In the genomic region with DNA sequence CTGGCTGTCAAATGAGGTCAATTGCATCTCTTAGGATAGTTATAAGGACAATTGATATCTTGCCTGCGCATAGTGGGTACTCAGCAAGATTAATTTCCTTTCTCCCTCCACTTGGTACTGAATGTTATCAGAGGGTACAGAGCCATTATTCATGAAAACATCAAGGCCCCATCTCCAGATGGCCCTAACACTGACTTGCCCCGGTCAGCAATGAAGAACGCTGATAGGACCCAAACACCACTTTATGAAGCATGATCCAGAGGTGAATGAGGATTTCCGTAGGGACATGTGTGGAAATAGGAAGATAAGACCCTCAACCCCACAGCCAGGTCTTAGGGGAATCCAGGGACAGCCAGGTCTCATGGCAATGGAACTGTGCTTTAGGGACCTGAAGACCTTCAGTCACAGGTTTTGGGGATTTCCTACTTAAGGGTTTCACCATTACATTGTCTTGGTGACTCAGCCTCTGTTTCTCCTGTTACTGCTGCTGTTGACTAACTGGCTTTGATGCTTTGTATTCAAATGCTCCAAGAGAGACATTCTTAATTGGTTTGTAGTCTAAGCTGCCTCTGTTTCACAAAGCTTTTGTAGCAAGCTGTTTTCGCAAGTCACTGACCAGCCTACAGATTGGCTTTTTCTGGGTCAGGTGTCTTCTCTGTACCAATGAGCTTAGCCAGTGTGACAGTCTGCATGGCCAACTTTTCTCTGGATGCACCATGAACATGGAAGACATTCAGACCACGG, we compare ENCODE assay signal across 9 cellular contexts. TPM values are rescaled to one million over a fixed set of nuclear protein-coding genes. Genes with fewer than 3 reads are reported as not detected.
DNase-seq lines count a peak whose midpoint lies in the region; ATAC-seq and TF ChIP-seq lines count a peak whose summit lies in the region.
"Had no signal": no experiment of that assay in that cellular context is flagged by ENCODE, and none has a peak within 500 bp of the region (broad histone marks: within the 10 kb centered on the region; RNA-seq: fewer than 3 reads in every experiment).

No MANE protein-coding gene starts in this region.

- H3K4me3 Mint-ChIP-seq in MCF 10A (ENCODE audit: unreplicated experiment): no peak overlapping the region
- no peak overlapping the region for H3K4me3 Mint-ChIP-seq in stimulated activated naive CD8-positive, alpha-beta T cell treated with anti-CD3 and anti-CD28 coated beads, Interleukin-15, Interleukin-2, amounts not matched to agents 100 ng/mL and 50 ng/mL, for 24 hours

- H3K36me3 ChIP-seq in breast epithelium (no peaks in the 10 kb centered on the region), KMS-11 (ENCODE audit: insufficient read depth) (no peaks in the 10 kb centered on the region), mammary epithelial cell (ENCODE audit: insufficient read depth, low read length) (no peaks in the 10 kb centered on the region)
- H3K36me3 ChIP-seq: BLaER1 had no signal

- H4K20me1 ChIP-seq in KMS-11 (ENCODE audit: insufficient read depth): no peaks in the 10 kb centered on the region
- no peaks in the 10 kb centered on the region for H4K20me1 ChIP-seq in mammary epithelial cell (ENCODE audit: insufficient read depth, low read length)
- H4K20me1 ChIP-seq: BLaER1 had no signal

- peaks cover 12% of the 10 kb centered on the region for H3K4me1 Mint-ChIP-seq in MCF 10A (ENCODE audit: insufficient read depth, unreplicated experiment)
- H3K4me1 Mint-ChIP-seq in stimulated activated naive CD8-positive, alpha-beta T cell treated with anti-CD3 and anti-CD28 coated beads, Interleukin-15, Interleukin-2, amounts not matched to agents 100 ng/mL and 50 ng/mL, for 24 hours (ENCODE audit: low read depth): peaks cover 33% of the 10 kb centered on the region

- H3K4me3 ChIP-seq in breast epithelium (no peak overlapping the region), KMS-11 (IDR thresholded peaks at IDR 0.05; ENCODE audit: insufficient read depth, low read depth, low read length) (no peak overlapping the region), mammary epithelial cell (replicated peaks in 1 of 3; ENCODE audit: insufficient read depth in 1 of 3, low read depth in 2 of 3, low read length in 3 of 3) (no peak overlapping the region)
- H3K4me3 ChIP-seq: BLaER1 had no signal

- H2AFZ ChIP-seq in KMS-11 (ENCODE audit: low read depth) (peak overlapping the region; percentile 15), mammary epithelial cell (ENCODE audit: low read depth, low read length) (no peak overlapping the region)

- CTCF ChIA-PET in MCF 10A (lab: Yijun Ruan, JAX): no interaction called here
- CTCF ChIA-PET in mammary epithelial cell (lab: Charles Lee; ENCODE audit: low non-redundant PET): no interaction called here

- in situ Hi-C loops in mammary epithelial cell (cut with MboI; ENCODE audit: low sequenced_read_pairs in 2 of 2): no loop called here

- H3K36me3 Mint-ChIP-seq in MCF 10A (ENCODE audit: insufficient read depth, unreplicated experiment): no peaks in the 10 kb centered on the region
- H3K36me3 Mint-ChIP-seq in stimulated activated naive CD8-positive, alpha-beta T cell treated with anti-CD3 and anti-CD28 coated beads, Interleukin-15, Interleukin-2, amounts not matched to agents 100 ng/mL and 50 ng/mL, for 24 hours (ENCODE audit: low read depth): no peaks in the 10 kb centered on the region

- no peaks in the 10 kb centered on the region for H3K79me2 ChIP-seq in KMS-11 (ENCODE audit: insufficient read depth, low read depth)
- H3K79me2 ChIP-seq in mammary epithelial cell (ENCODE audit: insufficient read depth, low read length): no peaks in the 10 kb centered on the region

- dilution Hi-C loops in mammary epithelial cell (cut with HindIII; ENCODE audit: low sequenced_read_pairs): no loop called here

- TF ChIP-seq CTCF in MCF 10A (IDR thresholded peaks at IDR 0.05; ENCODE audit: unreplicated experiment) (no peak), breast epithelium (IDR thresholded peaks at IDR 0.05) (no peak), KMS-11 (conservative IDR thresholded peaks at IDR 0.05; ENCODE audit: low read depth, low read length) (no peak), mammary epithelial cell (conservative IDR thresholded peaks at IDR 0.05 in 1 of 2, IDR thresholded peaks at IDR 0.05 in 1 of 2; ENCODE audit: extremely low read depth in 1 of 2, insufficient read depth in 1 of 2, low read depth in 1 of 2, low read length in 2 of 2) (no peak)

- no peaks in the 10 kb centered on the region for H3K27me3 ChIP-seq in breast epithelium
- H3K27me3 ChIP-seq in KMS-11 (ENCODE audit: insufficient read depth, low read depth): no peaks in the 10 kb centered on the region
- peaks cover 2% of the 10 kb centered on the region for H3K27me3 ChIP-seq in mammary epithelial cell (ENCODE audit: insufficient read depth, low read length)
- H3K27me3 ChIP-seq: BLaER1 had no signal

- H3K9ac ChIP-seq in KMS-11 (no peak overlapping the region), mammary epithelial cell (ENCODE audit: insufficient read depth, low read length) (no peak overlapping the region)
- H3K9ac ChIP-seq: BLaER1 had no signal

- peaks cover 7% of the 10 kb centered on the region for H3K9me3 Mint-ChIP-seq in MCF 10A (ENCODE audit: unreplicated experiment)
- H3K9me3 Mint-ChIP-seq in stimulated activated naive CD8-positive, alpha-beta T cell treated with anti-CD3 and anti-CD28 coated beads, Interleukin-15, Interleukin-2, amounts not matched to agents 100 ng/mL and 50 ng/mL, for 24 hours: no peaks in the 10 kb centered on the region

- intact Hi-C loops in MCF 10A (cut with micrococcal nuclease): no loop called here
- intact Hi-C loops in breast epithelium (cut with DNase I; ENCODE audit: low total_unique reads): no loop called here
- intact Hi-C loops in mammary epithelial cell (cut with micrococcal nuclease): no loop called here
- intact Hi-C loops in left colon (cut with DNase I, micrococcal nuclease): no loop called here

- H3K27ac Mint-ChIP-seq in MCF 10A (ENCODE audit: low read depth, unreplicated experiment): no peak overlapping the region
- peak overlapping the region; percentile 63 for H3K27ac Mint-ChIP-seq in stimulated activated naive CD8-positive, alpha-beta T cell treated with anti-CD3 and anti-CD28 coated beads, Interleukin-15, Interleukin-2, amounts not matched to agents 100 ng/mL and 50 ng/mL, for 24 hours

- no TSS peak for BruUV-seq in MCF 10A (replicated peaks; lab: Mats Ljungman, UMichigan)
- no TSS peak for BruUV-seq in mammary epithelial cell (replicated peaks; lab: Mats Ljungman, UMichigan)

- H3K4me1 ChIP-seq in breast epithelium (no peaks in the 10 kb centered on the region), KMS-11 (ENCODE audit: low read depth, poor library complexity, severe bottlenecking) (peaks cover 46% of the 10 kb centered on the region), mammary epithelial cell (ENCODE audit: insufficient read depth, low read length) (peaks cover 10% of the 10 kb centered on the region)

- no peaks in the 10 kb centered on the region for H3K27me3 Mint-ChIP-seq in MCF 10A (ENCODE audit: insufficient read depth, unreplicated experiment)
- peaks cover 2% of the 10 kb centered on the region for H3K27me3 Mint-ChIP-seq in stimulated activated naive CD8-positive, alpha-beta T cell treated with anti-CD3 and anti-CD28 coated beads, Interleukin-15, Interleukin-2, amounts not matched to agents 100 ng/mL and 50 ng/mL, for 24 hours

- POLR2A ChIA-PET in MCF 10A (lab: Yijun Ruan, JAX): no interaction called here

- H3K27ac ChIP-seq in breast epithelium (no peak overlapping the region), KMS-11 (peak overlapping the region; percentile 56), mammary epithelial cell (ENCODE audit: insufficient read depth, low read depth, low read length) (no peak overlapping the region)
- H3K27ac ChIP-seq: BLaER1 had no signal

- DNase-seq in MCF 10A (ENCODE audit: unreplicated experiment) (peak; percentile 67), breast epithelium (ENCODE audit: low spot score in 2 of 2) (no peak), mammary epithelial cell (peak; percentile 83), OCI-M2 (lab: John Stamatoyannopoulos, UW; ENCODE audit: unreplicated experiment) (no peak), left colon (no peak), HuH-7 (ENCODE audit: low spot score) (no peak)

- H3K9me3 ChIP-seq in breast epithelium (peaks cover 0 to 2% of the 10 kb centered on the region in 2 donors), mammary epithelial cell (replicated peaks; ENCODE audit: insufficient read depth, low read length) (no peaks in the 10 kb centered on the region)
- H3K9me3 ChIP-seq: BLaER1 had no signal

- TF ChIP-seq POLR2A in breast epithelium (IDR thresholded peaks at IDR 0.05): no peak

- H3K4me2 ChIP-seq in KMS-11 (0 out of 2 replicates have a peak overlapping the region, but pooled peaks have one; percentile 11), mammary epithelial cell (ENCODE audit: insufficient read depth, low read depth, low read length) (no peak overlapping the region)
- H3K4me2 ChIP-seq: BLaER1 had no signal

- WGBS in mammary epithelial cell (ENCODE audit: low coverage, missing lambda C conversion rate): 86% methylated on average over 6 of the region's 6 CpGs

- ATAC-seq in left colon: no peak

RNA-seq across cellular contexts. Expression of gene IQGAP2, which starts 35.3 kb away (rescaled TPM):
- total RNA-seq in MCF 10A (2022): 0.93 and 1.5 TPM in 2 replicates
- total RNA-seq in breast epithelium: 10 to 100 TPM; 31.7 to 70.2 (median 44.6) TPM
- total RNA-seq in mammary epithelial cell: under 1 TPM in 1 of 2 donors, not detected in 1; 0.83 TPM
- polyA plus RNA-seq in mammary epithelial cell: 0.05 TPM
- polyA minus RNA-seq in mammary epithelial cell: not detected
- 100 to 1,000 TPM; 104 to 123 TPM for total RNA-seq in left colon

Comparison
In these comparisons a context has a peak if more than half of its experiments do, and no peak if none do; other contexts are left out.
1. DNase-seq: peak in MCF 10A (single experiment) and mammary epithelial cell (single experiment); none in breast epithelium (0 of 2), OCI-M2 (single experiment), left colon (0 of 2) and HuH-7 (single experiment).
2. RNA of gene IQGAP2, which starts 35.3 kb away (total RNA-seq): 104 to 123 TPM in left colon and 31.7 to 70.2 TPM in breast epithelium; 0.93 to 1.5 TPM in MCF 10A and 0.83 TPM in mammary epithelial cell; every median in the first group is over 10 times any median in the second.